In genomic region chr11:13463779-13464290, GRCh38 we compare ENCODE assay signal across 7 cellular contexts. TPM values are rescaled to one million over a fixed set of nuclear protein-coding genes. Genes with fewer than 3 reads are reported as not detected.
A peak's percentile ranks its signal among the peaks of the same experiment; 100 is the strongest.
DNase-seq lines count a peak whose midpoint lies in the region; ATAC-seq, FAIRE-seq and TF ChIP-seq lines count a peak whose summit lies in the region.

No MANE protein-coding gene starts in this region.

- intact Hi-C loops in pancreas (cut with DNase I): no loop called here

- H3K9ac ChIP-seq in NT2/D1 (ENCODE audit: insufficient read length, low read depth) (peak overlapping the region; percentile 71), endocrine pancreas (ENCODE audit: control insufficient read depth, insufficient read depth, low read length) (peak overlapping the region; percentile 84)

- WGBS in pancreas, 2 donors: 23 to 24% methylated on average over 12 of the region's 12 CpGs

- DNase-seq in NT2/D1 (ENCODE audit: low read depth, low spot score) (no peak), pancreas (no peak), GM19239 (ENCODE audit: insufficient read length, low spot score) (no peak), NCI-H2029 (lab: John Stamatoyannopoulos, UW) (no peak)

- ATAC-seq in GM19372 (IDR thresholded peaks at IDR 0.05; ENCODE audit: low read depth, unreplicated experiment) (peak; percentile 3), pancreas (peak in 3 of 4 donors; percentile 0 to 6 (median 2)), HG03354 (IDR thresholded peaks at IDR 0.05; ENCODE audit: poor library complexity, severe bottlenecking, unreplicated experiment) (no peak)

- H3K27ac ChIP-seq in pancreas: peak overlapping the region; percentile 71 to 84 (median 72)

- H3K27me3 ChIP-seq in NT2/D1 (ENCODE audit: insufficient read depth, insufficient read length): no peaks in the 10 kb centered on the region
- no peaks in the 10 kb centered on the region for H3K27me3 ChIP-seq in endocrine pancreas (ENCODE audit: control insufficient read depth, insufficient read depth, low read length)
- no peaks in the 10 kb centered on the region for H3K27me3 ChIP-seq in pancreas

- no peak for TF ChIP-seq CTCF in pancreas (IDR thresholded peaks at IDR 0.05)

- H3K9me3 ChIP-seq in NT2/D1 (ENCODE audit: insufficient read depth, low read length) (no peaks in the 10 kb centered on the region), endocrine pancreas (ENCODE audit: control insufficient read depth, low read length) (no peaks in the 10 kb centered on the region), pancreas (no peaks in the 10 kb centered on the region)

- peaks cover 3% of the 10 kb centered on the region for H3K4me1 ChIP-seq in NT2/D1 (ENCODE audit: insufficient read depth, insufficient read length)
- H3K4me1 ChIP-seq in endocrine pancreas (ENCODE audit: control insufficient read depth, insufficient read depth, low read length): peaks cover 24% of the 10 kb centered on the region
- H3K4me1 ChIP-seq in pancreas: peaks cover 5 to 14% (median 12%) of the 10 kb centered on the region in 3 donors

- H3K36me3 ChIP-seq in NT2/D1 (ENCODE audit: insufficient read depth, insufficient read length, low read length) (peaks cover 8% of the 10 kb centered on the region), endocrine pancreas (ENCODE audit: control insufficient read depth, insufficient read depth, low read length) (no peaks in the 10 kb centered on the region), pancreas (no peaks in the 10 kb centered on the region)

- H3K4me3 ChIP-seq in NT2/D1 (ENCODE audit: insufficient read length, low read depth) (peak overlapping the region; percentile 86), endocrine pancreas (ENCODE audit: control insufficient read depth, insufficient read depth, low read length) (peak overlapping the region; percentile 46), pancreas (peak overlapping the region; percentile 55 to 85 (median 71))

- FAIRE-seq in pancreas (lab: Jason Lieb, UNC) (no peak), GM19239 (lab: Jason Lieb, UNC) (no peak)

RNA-seq across cellular contexts. Expression of gene BTBD10, which starts 0.8 kb away (rescaled TPM):
- total RNA-seq in pancreas: 10 to 100 TPM in 2 of 6 donors, 1 to 10 TPM in 4; 5.6 to 15.9 (median 7.6) TPM
- polyA plus RNA-seq in pancreas: 1 to 10 TPM; 4.6 to 8.7 TPM

RNA-seq across cellular contexts. Expression of gene PTH, which starts 32.0 kb away (rescaled TPM):
- total RNA-seq in pancreas: under 1 TPM in 1 of 6 donors, not detected in 5; 0.20 TPM
- polyA plus RNA-seq in pancreas: not detected
